ENCODE assay signal across 31 cellular contexts in genomic region chr14:53260928-53261327, GRCh38.
"Had no signal": no experiment of that assay in that cellular context is flagged by ENCODE, and none has a peak within 500 bp of the region (broad histone marks: within the 10 kb centered on the region; RNA-seq: fewer than 3 reads in every experiment).

No MANE protein-coding gene starts in this region.

- H3K4me3 ChIP-seq: esophagus muscularis mucosa, gastroesophageal sphincter, heart right ventricle had no signal

- H3K4me1 ChIP-seq: esophagus muscularis mucosa, gastroesophageal sphincter, heart right ventricle had no signal

- H3K4me1 Mint-ChIP-seq: activated B cell treated with CpG ODN at 0.5 μM for 24 hours; activated naive CD4-positive, alpha-beta T cell treated with anti-CD3 and anti-CD28 coated beads, Interleukin-2, amount 10 ng/mL, durations not matched to agents 7 days and 5 days; activated naive CD8-positive, alpha-beta T cell treated with anti-CD3 and anti-CD28 coated beads, Interleukin-2, amount 10 ng/mL, durations not matched to agents 7 days and 5 days; T-helper 17 cell had no signal

- ATAC-seq: activated CD4-positive, CD25-positive, alpha-beta regulatory T cell treated with anti-CD3 and anti-CD28 coated beads, Interleukin-2, amount 50 U/mL, for 24 hours; activated CD8-positive, alpha-beta T cell treated with anti-CD3 and anti-CD28 coated beads for 36 hours; activated naive CD4-positive, alpha-beta T cell treated with anti-CD3 and anti-CD28 coated beads, Interleukin-2, amount 50 U/mL, for 72 hours; gastroesophageal sphincter; heart right ventricle; T-helper 17 cell had no signal

- H3K27ac ChIP-seq: brain microvascular endothelial cell, esophagus muscularis mucosa, gastroesophageal sphincter, heart right ventricle, WERI-Rb-1 had no signal

- H3K27ac Mint-ChIP-seq: activated B cell treated with CpG ODN at 0.5 μM for 24 hours; activated CD8-positive, alpha-beta T cell treated with anti-CD3 and anti-CD28 coated beads for 36 hours; activated naive CD4-positive, alpha-beta T cell treated with anti-CD3 and anti-CD28 coated beads, Interleukin-2, amount 10 ng/mL, durations not matched to agents 7 days and 5 days; activated naive CD4-positive, alpha-beta T cell treated with anti-CD3 and anti-CD28 coated beads, Interleukin-2, amount 50 U/mL, for 72 hours; activated naive CD8-positive, alpha-beta T cell treated with anti-CD3 and anti-CD28 coated beads, Interleukin-2, amount 10 ng/mL, durations not matched to agents 7 days and 5 days; T-helper 17 cell; T-helper 2 cell treated with Interferon-gamma antibody and Interleukin-4, amounts not matched to agents 5 μg/mL and 100 μg/mL, for 36 hours had no signal

- DNase-seq: activated B cell treated with CpG ODN at 0.5 μM for 24 hours; activated CD4-positive, alpha-beta T cell treated with anti-CD3 and anti-CD28 coated beads for 48 hours; activated CD4-positive, alpha-beta T cell treated with anti-CD3 and anti-CD28 coated beads, Interleukin-2, amount 50 U/mL, for 1 hour; activated CD4-positive, alpha-beta T cell treated with anti-CD3 and anti-CD28 coated beads, Interleukin-2, amount 50 U/mL, for 48 hours; activated CD8-positive, alpha-beta memory T cell treated with anti-CD3 and anti-CD28 coated beads for 24 hours; activated CD8-positive, alpha-beta T cell treated with anti-CD3 and anti-CD28 coated beads for 36 hours; activated gamma-delta T cell; activated naive CD4-positive, alpha-beta T cell; activated naive CD4-positive, alpha-beta T cell treated with anti-CD3 and anti-CD28 coated beads, Interleukin-2, amount 10 ng/mL, durations not matched to agents 7 days and 5 days; activated naive CD8-positive, alpha-beta T cell treated with anti-CD3 and anti-CD28 coated beads, Interleukin-2, amount 10 ng/mL, durations not matched to agents 7 days and 5 days; activated T-cell treated with anti-CD3 and anti-CD28 coated beads, Interleukin-2, amount 50 U/mL, for 48 hours; anterior cingulate cortex; brain microvascular endothelial cell; caudate nucleus; cortex of kidney; dermis blood vessel endothelial cell; effector CD4-positive, alpha-beta T cell; erythroblast; foreskin melanocyte; heart right ventricle; T-helper 1 cell; T-helper 17 cell; T1000; WERI-Rb-1 had no signal

- H3K27me3 Mint-ChIP-seq: activated B cell treated with CpG ODN at 0.5 μM for 24 hours; activated CD8-positive, alpha-beta T cell treated with anti-CD3 and anti-CD28 coated beads for 36 hours; activated naive CD4-positive, alpha-beta T cell treated with anti-CD3 and anti-CD28 coated beads, Interleukin-2, amount 10 ng/mL, durations not matched to agents 7 days and 5 days; T-helper 17 cell had no signal

- H3K36me3 ChIP-seq: brain microvascular endothelial cell, esophagus muscularis mucosa, gastroesophageal sphincter, heart right ventricle, WERI-Rb-1 had no signal

- H3K4me3 Mint-ChIP-seq: activated B cell treated with CpG ODN at 0.5 μM for 24 hours; activated CD8-positive, alpha-beta T cell treated with anti-CD3 and anti-CD28 coated beads for 36 hours; activated naive CD4-positive, alpha-beta T cell treated with anti-CD3 and anti-CD28 coated beads, Interleukin-2, amount 10 ng/mL, durations not matched to agents 7 days and 5 days; activated naive CD8-positive, alpha-beta T cell treated with anti-CD3 and anti-CD28 coated beads, Interleukin-2, amount 10 ng/mL, durations not matched to agents 7 days and 5 days; T-helper 17 cell; T-helper 2 cell treated with Interferon-gamma antibody and Interleukin-4, amounts not matched to agents 5 μg/mL and 100 μg/mL, for 36 hours had no signal

- H3K27me3 ChIP-seq: brain microvascular endothelial cell, esophagus muscularis mucosa, gastroesophageal sphincter, heart right ventricle had no signal

- FAIRE-seq: astrocyte, colon had no signal
